ENCODE assay signal across 1 cellular context in genomic region chr7:107998150-107998549, GRCh38.
TF ChIP-seq lines count a peak whose summit lies in the region.

No MANE protein-coding gene starts in this region.

TF ChIP-seq in K562, 482 proteins besides CTCF, POLR2A, EP300 and RAD21 (continued from another document):
- TF ChIP-seq ZNF518B (CRISPR knock-in tag; IDR thresholded peaks at IDR 0.05): no peak
- peak; percentile 57 for TF ChIP-seq SMARCA4 (IDR thresholded peaks at IDR 0.05)
- no peak for TF ChIP-seq SIX5 (IDR thresholded peaks at IDR 0.05; ENCODE audit: borderline replicate concordance in 1 of 2, insufficient read depth in 1 of 2, low read depth in 1 of 2, low read length in 2 of 2)
- TF ChIP-seq ZNF592 (IDR thresholded peaks at IDR 0.05): no peak
- peak; percentile 61; the same call in 1 of the 2 replicates for TF ChIP-seq ARID1B (IDR thresholded peaks at IDR 0.05)
- peak; percentile 77 for TF ChIP-seq DPF2 (IDR thresholded peaks at IDR 0.05)
- TF ChIP-seq XRCC4 (IDR thresholded peaks at IDR 0.05; ENCODE audit: extremely low read depth, insufficient read depth, insufficient read length): no peak
- TF ChIP-seq ATF7 (IDR thresholded peaks at IDR 0.05): no peak
- no peak for TF ChIP-seq ELF2 (CRISPR knock-in tag; IDR thresholded peaks at IDR 0.05)
- no peak for TF ChIP-seq NCOA1 (IDR thresholded peaks at IDR 0.05; ENCODE audit: low read depth)
- TF ChIP-seq TARDBP (IDR thresholded peaks at IDR 0.05): no peak
- peak; percentile 79 for TF ChIP-seq C11orf30 (IDR thresholded peaks at IDR 0.05; ENCODE audit: low read depth)
- no peak for TF ChIP-seq FUS (optimal IDR thresholded peaks at IDR 0.05; ENCODE audit: low read depth, low read length)
- TF ChIP-seq NR0B1 (IDR thresholded peaks at IDR 0.05; ENCODE audit: partially characterized antibody): no peak
- peak; percentile 26 to 30; a peak in 2 of 4 replicates for TF ChIP-seq TEAD1 (CRISPR knock-in tag; IDR thresholded peaks at IDR 0.05)
- 0 out of 2 replicates have a peak, but pooled peaks have one; percentile 3 for TF ChIP-seq CREM (IDR thresholded peaks at IDR 0.05; ENCODE audit: low read depth)
- no peak for TF ChIP-seq CREBBP (IDR thresholded peaks at IDR 0.05; ENCODE audit: low read depth, low read length)
- no peak for TF ChIP-seq TFAP4 (CRISPR knock-in tag; IDR thresholded peaks at IDR 0.05; ENCODE audit: borderline replicate concordance)
- TF ChIP-seq CCNT2 (IDR thresholded peaks at IDR 0.05; ENCODE audit: borderline replicate concordance, extremely low read depth, insufficient read length, low read depth, low read length): peak; percentile 31
- no peak for TF ChIP-seq CTBP1 (IDR thresholded peaks at IDR 0.05; ENCODE audit: borderline replicate concordance)
- TF ChIP-seq GTF2E2 (tag; IDR thresholded peaks at IDR 0.05): peak; percentile 61; the same call in 1 of the 2 replicates
- peak; percentile 15; the same call in 1 of the 2 replicates for TF ChIP-seq SOX6 (IDR thresholded peaks at IDR 0.05)
- peak; percentile 63 to 92; a peak in 2 of 4 replicates for TF ChIP-seq RCOR1 (IDR thresholded peaks at IDR 0.05; ENCODE audit: borderline replicate concordance in 1 of 2, low read depth in 2 of 2, low read length in 2 of 2)
- TF ChIP-seq ZNF707 (CRISPR knock-in tag; conservative IDR thresholded peaks at IDR 0.05): no peak
- TF ChIP-seq KHSRP (IDR thresholded peaks at IDR 0.05): no peak
- no peak for TF ChIP-seq SMAD4 (CRISPR knock-in tag; conservative IDR thresholded peaks at IDR 0.05)
- TF ChIP-seq ZNF589 (CRISPR knock-in tag; IDR thresholded peaks at IDR 0.05; ENCODE audit: low read depth): 0 out of 2 replicates have a peak, but pooled peaks have one; percentile 31
- TF ChIP-seq CXXC5 (CRISPR knock-in tag; IDR thresholded peaks at IDR 0.05): peak; percentile 68
- TF ChIP-seq CBFA2T3 (IDR thresholded peaks at IDR 0.05): peak; percentile 51; the same call in 1 of the 2 replicates
- peak; percentile 65 for TF ChIP-seq ETV1 (tag; conservative IDR thresholded peaks at IDR 0.05; ENCODE audit: low read depth)
